In genomic region chr4:20192754-20193521, GRCh38 we compare ENCODE assay signal across 20 cellular contexts. TPM values are rescaled to one million over a fixed set of nuclear protein-coding genes. Genes with fewer than 3 reads are reported as not detected.
DNase-seq lines count a peak whose midpoint lies in the region; ATAC-seq and TF ChIP-seq lines count a peak whose summit lies in the region.
"Had no signal": no experiment of that assay in that cellular context is flagged by ENCODE, and none has a peak within 500 bp of the region (broad histone marks: within the 10 kb centered on the region; RNA-seq: fewer than 3 reads in every experiment).

No MANE protein-coding gene starts in this region.

- no peaks in the 10 kb centered on the region for H3K27me3 Mint-ChIP-seq in osteocyte (ENCODE audit: unreplicated experiment)
- no peaks in the 10 kb centered on the region for H3K27me3 Mint-ChIP-seq in activated CD4-positive, alpha-beta T cell treated with anti-CD3 and anti-CD28 coated beads, Interleukin-2, amount 10 ng/mL, durations not matched to agents 7 days and 5 days
- H3K27me3 Mint-ChIP-seq: activated naive CD8-positive, alpha-beta T cell treated with anti-CD3 and anti-CD28 coated beads, Interleukin-2, amount 10 ng/mL, durations not matched to agents 7 days and 5 days had no signal

- DNase-seq in DMS53 (lab: John Stamatoyannopoulos, UW) (peak; percentile 44), RWPE2 (ENCODE audit: low spot score) (no peak), fibroblast of pulmonary artery (ENCODE audit: low read depth) (peak; percentile 42), osteocyte (ENCODE audit: extremely low spot score, unreplicated experiment) (no peak), pons (ENCODE audit: low spot score) (no peak), NCI-H1105 (lab: John Stamatoyannopoulos, UW) (no peak)
- no peak for DNase-seq in activated CD4-positive, alpha-beta T cell treated with anti-CD3 and anti-CD28 coated beads, Interleukin-2, amount 10 ng/mL, durations not matched to agents 7 days and 5 days
- DNase-seq: activated CD4-positive, CD25-positive, alpha-beta regulatory T cell; activated CD8-positive, alpha-beta memory T cell treated with anti-CD3 and anti-CD28 coated beads, Interleukin-2, amount 50 U/mL, for 48 hours; activated naive CD8-positive, alpha-beta T cell treated with anti-CD3 and anti-CD28 coated beads, Interleukin-2, amount 10 ng/mL, durations not matched to agents 7 days and 5 days; KG1; NCI-H187; NCI-H82; stimulated activated CD4-positive, alpha-beta T cell treated with anti-CD3 and anti-CD28 coated beads, Interleukin-4, amount 100 ng/mL, for 24 hours; stimulated activated naive CD8-positive, alpha-beta T cell treated with anti-CD3 and anti-CD28 coated beads, Interleukin-15, Interleukin-2, amounts not matched to agents 100 U/mL and 50 U/mL, for 24 hours had no signal

- H3K27ac ChIP-seq in RWPE2 (ENCODE audit: poor library complexity, severe bottlenecking) = peak overlapping the region; percentile 97
- H3K27ac ChIP-seq: BLaER1, parathyroid adenoma, SK-N-MC had no signal

- peaks cover 27% of the 10 kb centered on the region for H3K4me1 Mint-ChIP-seq in osteocyte (ENCODE audit: unreplicated experiment)
- H3K4me1 Mint-ChIP-seq in activated CD4-positive, alpha-beta T cell treated with anti-CD3 and anti-CD28 coated beads, Interleukin-2, amount 10 ng/mL, durations not matched to agents 7 days and 5 days = no peaks in the 10 kb centered on the region
- H3K4me1 Mint-ChIP-seq: activated naive CD8-positive, alpha-beta T cell treated with anti-CD3 and anti-CD28 coated beads, Interleukin-2, amount 10 ng/mL, durations not matched to agents 7 days and 5 days had no signal

- CTCF ChIA-PET in activated CD4-positive, alpha-beta T cell treated with anti-CD3 and anti-CD28 coated beads, Interleukin-2, amount 10 ng/mL, durations not matched to agents 7 days and 5 days (lab: Charles Lee) = no interaction called here

- no peak for TF ChIP-seq CTCF in RWPE2 (IDR thresholded peaks at IDR 0.05; ENCODE audit: poor library complexity, severe bottlenecking)
- no peak for TF ChIP-seq CTCF in fibroblast of pulmonary artery (IDR thresholded peaks at IDR 0.05; ENCODE audit: low read length, missing control alignments)
- TF ChIP-seq CTCF in osteocyte (IDR thresholded peaks at IDR 0.05) = no peak

- no peak overlapping the region for H3K4me3 Mint-ChIP-seq in osteocyte (ENCODE audit: unreplicated experiment)
- H3K4me3 Mint-ChIP-seq in activated CD4-positive, alpha-beta T cell treated with anti-CD3 and anti-CD28 coated beads, Interleukin-2, amount 10 ng/mL, durations not matched to agents 7 days and 5 days = no peak overlapping the region
- H3K4me3 Mint-ChIP-seq: activated naive CD8-positive, alpha-beta T cell treated with anti-CD3 and anti-CD28 coated beads, Interleukin-2, amount 10 ng/mL, durations not matched to agents 7 days and 5 days had no signal

- ATAC-seq in RWPE2 (ENCODE audit: low read depth) = peak; percentile 82
- no peak for ATAC-seq in HG03280 (IDR thresholded peaks at IDR 0.05; ENCODE audit: unreplicated experiment)
- ATAC-seq: stimulated activated naive CD8-positive, alpha-beta T cell treated with anti-CD3 and anti-CD28 coated beads, Interleukin-15, Interleukin-2, amounts not matched to agents 100 U/mL and 50 U/mL, for 24 hours had no signal

- POLR2A ChIA-PET in activated CD4-positive, alpha-beta T cell treated with anti-CD3 and anti-CD28 coated beads, Interleukin-2, amount 10 ng/mL, durations not matched to agents 7 days and 5 days (lab: Charles Lee) = no interaction called here

- H3K9me3 ChIP-seq in RWPE2 (ENCODE audit: severe bottlenecking) = no peaks in the 10 kb centered on the region
- H3K9me3 ChIP-seq: BLaER1 had no signal

- 0 out of 2 replicates have a peak, but pooled peaks cover 3% of the 10 kb centered on the region for H3K36me3 ChIP-seq in RWPE2 (ENCODE audit: low read depth)
- H3K36me3 ChIP-seq: BLaER1 had no signal

- no peaks in the 10 kb centered on the region for H3K9me3 Mint-ChIP-seq in osteocyte (ENCODE audit: unreplicated experiment)
- no peaks in the 10 kb centered on the region for H3K9me3 Mint-ChIP-seq in activated CD4-positive, alpha-beta T cell treated with anti-CD3 and anti-CD28 coated beads, Interleukin-2, amount 10 ng/mL, durations not matched to agents 7 days and 5 days

- no peak overlapping the region for H3K4me3 ChIP-seq in RWPE2 (ENCODE audit: severe bottlenecking)
- H3K4me3 ChIP-seq in fibroblast of pulmonary artery (replicated peaks; ENCODE audit: low read depth, low read length) = no peak overlapping the region
- H3K4me3 ChIP-seq: BLaER1, SK-N-MC had no signal

- H3K36me3 Mint-ChIP-seq in osteocyte (ENCODE audit: unreplicated experiment) = no peaks in the 10 kb centered on the region
- no peaks in the 10 kb centered on the region for H3K36me3 Mint-ChIP-seq in activated CD4-positive, alpha-beta T cell treated with anti-CD3 and anti-CD28 coated beads, Interleukin-2, amount 10 ng/mL, durations not matched to agents 7 days and 5 days (ENCODE audit: low read depth)
- H3K36me3 Mint-ChIP-seq: activated naive CD8-positive, alpha-beta T cell treated with anti-CD3 and anti-CD28 coated beads, Interleukin-2, amount 10 ng/mL, durations not matched to agents 7 days and 5 days had no signal

- peaks cover 39% of the 10 kb centered on the region for H3K4me1 ChIP-seq in RWPE2 (ENCODE audit: insufficient read depth, poor library complexity, severe bottlenecking)
- H3K4me1 ChIP-seq: BLaER1, parathyroid adenoma had no signal

- no peaks in the 10 kb centered on the region for H3K27me3 ChIP-seq in RWPE2 (ENCODE audit: insufficient read depth, poor library complexity, severe bottlenecking)
- H3K27me3 ChIP-seq: BLaER1 had no signal

- peak overlapping the region; percentile 51 for H3K27ac Mint-ChIP-seq in osteocyte (ENCODE audit: unreplicated experiment)
- H3K27ac Mint-ChIP-seq in activated CD4-positive, alpha-beta T cell treated with anti-CD3 and anti-CD28 coated beads, Interleukin-2, amount 10 ng/mL, durations not matched to agents 7 days and 5 days = no peak overlapping the region
- H3K27ac Mint-ChIP-seq: activated naive CD8-positive, alpha-beta T cell treated with anti-CD3 and anti-CD28 coated beads, Interleukin-2, amount 10 ng/mL, durations not matched to agents 7 days and 5 days had no signal

RNA-seq across cellular contexts. Expression of gene SLIT2, which starts 58.8 kb away (rescaled TPM):
- total RNA-seq in osteocyte = 45.6 and 55.6 TPM in 2 replicates
- total RNA-seq in activated CD4-positive, alpha-beta T cell treated with anti-CD3 and anti-CD28 coated beads, Interleukin-2, amount 10 ng/mL, durations not matched to agents 7 days and 5 days = not detected
- total RNA-seq: activated naive CD8-positive, alpha-beta T cell treated with anti-CD3 and anti-CD28 coated beads, Interleukin-2, amount 10 ng/mL, durations not matched to agents 7 days and 5 days; G401 had no signal

Comparison
In these comparisons a context has a peak if more than half of its experiments do, and no peak if none do; other contexts are left out.
1. DNase-seq: peak in DMS53 (single experiment) and fibroblast of pulmonary artery (single experiment); none in RWPE2 (single experiment), osteocyte (single experiment), pons (single experiment), activated CD4-positive, alpha-beta T cell treated with anti-CD3 and anti-CD28 coated beads, Interleukin-2, amount 10 ng/mL, durations not matched to agents 7 days and 5 days (single experiment) and NCI-H1105 (single experiment).
2. RNA of gene SLIT2, which starts 58.8 kb away (total RNA-seq): 45.6 to 55.6 TPM in osteocyte; not detected in activated CD4-positive, alpha-beta T cell treated with anti-CD3 and anti-CD28 coated beads, Interleukin-2, amount 10 ng/mL, durations not matched to agents 7 days and 5 days; every median in the first group is over 10 times any median in the second.